In genomic region chr10:91632671-91633550, GRCh38 we compare ENCODE assay signal across 9 cellular contexts. TPM values are rescaled to one million over a fixed set of nuclear protein-coding genes. Genes with fewer than 3 reads are reported as not detected.
A peak's percentile ranks its signal among the peaks of the same experiment; 100 is the strongest.
DNase-seq lines count a peak whose midpoint lies in the region; ATAC-seq and TF ChIP-seq lines count a peak whose summit lies in the region.
"Had no signal": no experiment of that assay in that cellular context is flagged by ENCODE, and none has a peak within 500 bp of the region (broad histone marks: within the 10 kb centered on the region; RNA-seq: fewer than 3 reads in every experiment).

Gene PPP1R3C (minus strand): TSS chr10:91633071. CDS start chr10:91632969, 102 bp downstream.

- H3K79me2 ChIP-seq in fibroblast of lung (ENCODE audit: control insufficient read depth, insufficient read depth, low read length) = peaks cover 7% of the 10 kb centered on the region

- no peaks in the 10 kb centered on the region for H3K4me1 Mint-ChIP-seq in activated T-helper 17 cell treated with anti-CD3 and anti-CD28 coated beads, Interleukin-2, amount 50 U/mL, for 72 hours

- H3K9ac ChIP-seq in fibroblast of lung (ENCODE audit: insufficient read depth, low read length) = peak within 1 kb of the TSS; percentile 39
- H3K9ac ChIP-seq in mucosa of rectum (ENCODE audit: low read depth in 1 of 2, low read length in 2 of 2) = peak within 1 kb of the TSS; percentile 5 to 56
- H3K9ac ChIP-seq: BLaER1 treated with 17β-estradiol and CSF1 and Interleukin-3, amounts not matched to agents 10 nM and 100 nM had no signal

- H3K9me3 ChIP-seq in fibroblast of lung (ENCODE audit: control insufficient read depth, insufficient read depth, low read depth, low read length) = no peaks in the 10 kb centered on the region
- H3K9me3 ChIP-seq in mucosa of rectum (ENCODE audit: control insufficient read depth in 2 of 2, low read length in 2 of 2) = no peaks in the 10 kb centered on the region

- H3K4me3 ChIP-seq in fibroblast of lung (replicated peaks in 1 of 4; ENCODE audit: control extremely low read depth in 1 of 4, insufficient read depth in 1 of 4, low read depth in 3 of 4, low read length in 4 of 4) = peak within 1 kb of the TSS; percentile 48 to 94 (median 73)
- peak within 1 kb of the TSS; percentile 60 to 66 for H3K4me3 ChIP-seq in mucosa of rectum (ENCODE audit: low read length in 2 of 2)
- H3K4me3 ChIP-seq: BLaER1 treated with 17β-estradiol and CSF1 and Interleukin-3, amounts not matched to agents 10 nM and 100 nM had no signal

- ATAC-seq in HG03103 (IDR thresholded peaks at IDR 0.05; ENCODE audit: low read depth, unreplicated experiment) = peak; percentile 64
- peak; percentile 96 for ATAC-seq in activated T-helper 17 cell treated with anti-CD3 and anti-CD28 coated beads, Interleukin-2, amount 50 U/mL, for 72 hours (replicated peaks)

- DNase-seq in NOMO-1 (lab: John Stamatoyannopoulos, UW; ENCODE audit: unreplicated experiment in 2 of 2) = peak; percentile 17 to 30
- no peak for DNase-seq in NOMO-1 treated with dmso at 0.1 percent for 144 hours (lab: John Stamatoyannopoulos, UW; ENCODE audit: unreplicated experiment)
- DNase-seq in NCI-H524 treated with DMSO at 0.1 percent for 48 hours (lab: John Stamatoyannopoulos, UW) = peak; percentile 55
- peak; percentile 93 to 96 for DNase-seq in fibroblast of lung (ENCODE audit: low read depth in 2 of 2)
- DNase-seq in stimulated activated naive CD4-positive, alpha-beta T cell treated with Interleukin-2 at 50 U/mL for 16 hours (lab: John Stamatoyannopoulos, UW) = peak; percentile 6

- H3K27me3 Mint-ChIP-seq in activated T-helper 17 cell treated with anti-CD3 and anti-CD28 coated beads, Interleukin-2, amount 50 U/mL, for 72 hours = peaks cover 56% of the 10 kb centered on the region

- H3K27ac ChIP-seq in fibroblast of lung (ENCODE audit: insufficient read depth, low read length) (peak within 1 kb of the TSS; percentile 20), mucosa of rectum (ENCODE audit: low read depth in 2 of 2, low read length in 2 of 2) (peak within 1 kb of the TSS; percentile 19 to 39)
- H3K27ac ChIP-seq: BLaER1 treated with 17β-estradiol and CSF1 and Interleukin-3, amounts not matched to agents 10 nM and 100 nM had no signal

- TF ChIP-seq CTCF in fibroblast of lung (conservative IDR thresholded peaks at IDR 0.05 in 1 of 2, IDR thresholded peaks at IDR 0.05 in 1 of 2; ENCODE audit: low read depth in 1 of 2, low read length in 2 of 2) = peak; percentile 35 to 42

- no peak within 1 kb of the TSS for H3K27ac Mint-ChIP-seq in activated T-helper 17 cell treated with anti-CD3 and anti-CD28 coated beads, Interleukin-2, amount 50 U/mL, for 72 hours

- H4K20me1 ChIP-seq in fibroblast of lung (ENCODE audit: control insufficient read depth, extremely low read depth, insufficient read depth, low read length) = no peaks in the 10 kb centered on the region
- H4K20me1 ChIP-seq: BLaER1 treated with 17β-estradiol and CSF1 and Interleukin-3, amounts not matched to agents 10 nM and 100 nM had no signal

- H2AFZ ChIP-seq in fibroblast of lung (ENCODE audit: low read length) = peak within 1 kb of the TSS; percentile 17

- H3K27me3 ChIP-seq in fibroblast of lung (ENCODE audit: control insufficient read depth, insufficient read depth, low read length) (no peaks in the 10 kb centered on the region), mucosa of rectum (ENCODE audit: control insufficient read depth in 2 of 2, insufficient read depth in 2 of 2, low read length in 2 of 2) (peaks cover 8 to 14% of the 10 kb centered on the region in 2 donors)
- H3K27me3 ChIP-seq: BLaER1 treated with 17β-estradiol and CSF1 and Interleukin-3, amounts not matched to agents 10 nM and 100 nM had no signal

- H3K36me3 ChIP-seq in fibroblast of lung (ENCODE audit: control insufficient read depth, insufficient read depth, low read length) = peaks cover 6% of the 10 kb centered on the region
- H3K36me3 ChIP-seq in mucosa of rectum (ENCODE audit: control insufficient read depth in 2 of 2, insufficient read depth in 2 of 2, low read length in 2 of 2) = no peaks in the 10 kb centered on the region
- H3K36me3 ChIP-seq: BLaER1 treated with 17β-estradiol and CSF1 and Interleukin-3, amounts not matched to agents 10 nM and 100 nM had no signal

- H3K4me2 ChIP-seq in fibroblast of lung (ENCODE audit: extremely low read depth, insufficient read depth, low read length) = peak within 1 kb of the TSS; percentile 88
- H3K4me2 ChIP-seq: BLaER1 treated with 17β-estradiol and CSF1 and Interleukin-3, amounts not matched to agents 10 nM and 100 nM had no signal

- H3K4me1 ChIP-seq in fibroblast of lung (ENCODE audit: control insufficient read depth, extremely low read depth, insufficient read depth, low read length) = peaks cover 2% of the 10 kb centered on the region
- H3K4me1 ChIP-seq in mucosa of rectum (ENCODE audit: control insufficient read depth in 2 of 2, insufficient read depth in 2 of 2, low read length in 2 of 2) = peaks cover 0 to 7% of the 10 kb centered on the region in 2 donors

- no peaks in the 10 kb centered on the region for H3K36me3 Mint-ChIP-seq in activated T-helper 17 cell treated with anti-CD3 and anti-CD28 coated beads, Interleukin-2, amount 50 U/mL, for 72 hours (ENCODE audit: low read depth)

- no peaks in the 10 kb centered on the region for H3K9me3 Mint-ChIP-seq in activated T-helper 17 cell treated with anti-CD3 and anti-CD28 coated beads, Interleukin-2, amount 50 U/mL, for 72 hours

- peak within 1 kb of the TSS; percentile 74 for H3K4me3 Mint-ChIP-seq in activated T-helper 17 cell treated with anti-CD3 and anti-CD28 coated beads, Interleukin-2, amount 50 U/mL, for 72 hours

RNA-seq across cellular contexts. Expression of gene PPP1R3C, which starts in this region (rescaled TPM):
- under 1 TPM in 1 of 2 donors, not detected in 1; 0.64 TPM for total RNA-seq in activated T-helper 17 cell treated with anti-CD3 and anti-CD28 coated beads, Interleukin-2, amount 50 U/mL, for 72 hours
- total RNA-seq in fibroblast of lung = 94.5 and 125 TPM in 2 replicates
- 25.0 and 67.8 TPM in 2 replicates for polyA plus RNA-seq in fibroblast of lung
- 22.3 and 47.5 TPM in 2 replicates for polyA plus RNA-seq in fibroblast of lung (2012)
- polyA minus RNA-seq in fibroblast of lung (ENCODE audit: low replicate concordance) = 26.6 and 47.5 TPM in 2 replicates

Comparison
In these comparisons a context has a peak if more than half of its experiments do, and no peak if none do; other contexts are left out.
1. RNA of gene PPP1R3C (total RNA-seq): 94.5 to 125 TPM in fibroblast of lung; 0.64 TPM in activated T-helper 17 cell treated with anti-CD3 and anti-CD28 coated beads, Interleukin-2, amount 50 U/mL, for 72 hours; every median in the first group is over 10 times any median in the second.
2. Peak in ATAC-seq in activated T-helper 17 cell treated with anti-CD3 and anti-CD28 coated beads, Interleukin-2, amount 50 U/mL, for 72 hours; RNA of the gene not detected or under 1 TPM.